In genomic region chr11:13462928-13463778, GRCh38 we compare ENCODE assay signal across 8 cellular contexts. TPM values are rescaled to one million over a fixed set of nuclear protein-coding genes. Genes with fewer than 3 reads are reported as not detected.
DNase-seq lines count a peak whose midpoint lies in the region; ATAC-seq and TF ChIP-seq lines count a peak whose summit lies in the region.

Gene BTBD10 (minus strand): TSS chr11:13463222. CDS start chr11:13445124, 18,098 bp downstream.

- no peak for TF ChIP-seq CTCF in heart right ventricle (IDR thresholded peaks at IDR 0.05)
- peak in 3 of 6 experiments; percentile 7 to 31 (median 21) for TF ChIP-seq CTCF in upper lobe of left lung (IDR thresholded peaks at IDR 0.05)

- intact Hi-C loops in T-helper 1 cell treated with Interleukin-12 subunit alpha and Interleukin-12 subunit beta and Interleukin-4 antibody, amounts not matched to agents 30 ng/mL and 1 ng/mL, for 36 hours (cut with micrococcal nuclease) = loop anchor here (1.0 to 10.0 kb wide), 11 partner anchors 24 to 1622 kb away; partner anchors contain the start of genes BMAL1, CYP2R1, FAR1 and TEAD1
- intact Hi-C loops in heart right ventricle (cut with DNase I) = loop anchor here in 3 of 10 donors (10.0 kb wide), 1 partner anchor 78 kb away; no protein-coding TSS in a partner anchor
- intact Hi-C loops in posterior vena cava (cut with DNase I) = no loop called here

- H3K9me3 ChIP-seq in heart right ventricle (no peaks in the 10 kb centered on the region), upper lobe of left lung (no peaks in the 10 kb centered on the region)

- H3K27ac ChIP-seq in heart right ventricle (peak within 1 kb of the TSS; percentile 61 to 94 (median 90)), upper lobe of left lung (peak within 1 kb of the TSS; percentile 88 to 95 (median 93))

- 1% methylated on average over 69 of the region's 69 CpGs for WGBS in heart right ventricle, 2 donors
- 0 to 5% methylated on average over 10 to 68 of the region's 69 CpGs for WGBS in upper lobe of left lung, 2 donors

- DNase-seq in NCI-H1694 (lab: John Stamatoyannopoulos, UW) = peak; percentile 79
- DNase-seq in amniotic epithelial cell (ENCODE audit: low read depth) = peak; percentile 87
- DNase-seq in heart right ventricle = peak; percentile 94 to 95
- DNase-seq in posterior vena cava (ENCODE audit: low spot score) = peak; percentile 97
- peak; percentile 96 to 97 for DNase-seq in upper lobe of left lung

- peak; percentile 98 for ATAC-seq in GM18498 (IDR thresholded peaks at IDR 0.05; ENCODE audit: unreplicated experiment)
- peak; percentile 96 for ATAC-seq in HG02885 (IDR thresholded peaks at IDR 0.05; ENCODE audit: poor library complexity, unreplicated experiment)
- ATAC-seq in heart right ventricle = peak; percentile 99 to 100 (median 99)
- ATAC-seq in upper lobe of left lung (ENCODE audit: low FRiP score in 2 of 2) = peak; percentile 99

- no peak for TF ChIP-seq EP300 in upper lobe of left lung (IDR thresholded peaks at IDR 0.05)

- TF ChIP-seq POLR2A in upper lobe of left lung (IDR thresholded peaks at IDR 0.05) = peak in 3 of 4 donors; percentile 25 to 89 (median 56)

- H3K4me1 ChIP-seq in heart right ventricle = peaks cover 0 to 40% (median 24%) of the 10 kb centered on the region in 9 donors
- H3K4me1 ChIP-seq in upper lobe of left lung = peaks cover 11 to 34% (median 17%) of the 10 kb centered on the region in 4 donors

- H3K36me3 ChIP-seq in heart right ventricle = no peaks in the 10 kb centered on the region
- no peaks in the 10 kb centered on the region for H3K36me3 ChIP-seq in upper lobe of left lung

- H3K27me3 ChIP-seq in heart right ventricle (peaks cover 0 to 4% (median 0%) of the 10 kb centered on the region in 7 donors), upper lobe of left lung (no peaks in the 10 kb centered on the region)

- H3K4me3 ChIP-seq in heart right ventricle = peak within 1 kb of the TSS; percentile 67 to 95 (median 88)
- H3K4me3 ChIP-seq in upper lobe of left lung = peak within 1 kb of the TSS; percentile 67 to 99 (median 94)

RNA-seq across cellular contexts. Expression of gene BTBD10, which starts in this region (rescaled TPM):
- total RNA-seq in T-helper 1 cell treated with Interleukin-12 subunit alpha and Interleukin-12 subunit beta and Interleukin-4 antibody, amounts not matched to agents 30 ng/mL and 1 ng/mL, for 36 hours = 27.3 and 29.5 TPM in 2 replicates
- total RNA-seq in heart right ventricle (10 to 100 TPM; 20.6 to 36.5 (median 24.4) TPM), posterior vena cava (10 to 100 TPM; 27.4 to 36.1 TPM), upper lobe of left lung (10 to 100 TPM; 10.7 to 62.9 (median 26.6) TPM)
- 10 to 100 TPM in 1 of 2 donors, 1 to 10 TPM in 1; 6.8 to 19.7 TPM for polyA plus RNA-seq in heart right ventricle

Comparison
In these comparisons a context has a peak if more than half of its experiments do, and no peak if none do; other contexts are left out.
1. Peak in every context shown above with its lines: DNase-seq, ATAC-seq, H3K4me3 ChIP-seq and H3K27ac ChIP-seq.